In genomic region chr12:7705846-7706245, GRCh38 we compare ENCODE assay signal across 21 cellular contexts. TPM values are rescaled to one million over a fixed set of nuclear protein-coding genes. Genes with fewer than 3 reads are reported as not detected.
DNase-seq lines count a peak whose midpoint lies in the region; ATAC-seq and TF ChIP-seq lines count a peak whose summit lies in the region.
"Had no signal": no experiment of that assay in that cellular context is flagged by ENCODE, and none has a peak within 500 bp of the region (broad histone marks: within the 10 kb centered on the region; RNA-seq: fewer than 3 reads in every experiment).

No MANE protein-coding gene starts in this region.

- peaks cover 30% of the 10 kb centered on the region for H3K36me3 Mint-ChIP-seq in Caco-2 (ENCODE audit: insufficient read depth, unreplicated experiment)
- H3K36me3 Mint-ChIP-seq in GM23338 (ENCODE audit: low read depth) = no peaks in the 10 kb centered on the region
- no peaks in the 10 kb centered on the region; the same call in 1 of the 2 replicates for H3K36me3 Mint-ChIP-seq in WTC11
- no peaks in the 10 kb centered on the region for H3K36me3 Mint-ChIP-seq in activated CD4-positive, alpha-beta T cell treated with anti-CD3 and anti-CD28 coated beads, Interleukin-2, amount 10 ng/mL, durations not matched to agents 24 days and 14 days (ENCODE audit: low read depth)
- H3K36me3 Mint-ChIP-seq: CD4-positive, CD25-positive, alpha-beta regulatory T cell; CD8-positive, alpha-beta T cell had no signal

- H3K18ac ChIP-seq in trophoblast cell (ENCODE audit: low read length) = no peak overlapping the region

- H2AK5ac ChIP-seq in trophoblast cell (ENCODE audit: low read length) = no peak overlapping the region

- no peaks in the 10 kb centered on the region for H4K20me1 ChIP-seq in GM23338 (replicated peaks; ENCODE audit: insufficient read depth)

- CTCF ChIA-PET in Caco-2 (lab: Charles Lee) = interaction anchor here (0.5 to 2.6 kb wide), 12 partner anchors 9 to 212 kb away, joined by 3 to 28 read pairs (median 5); no protein-coding TSS in a partner anchor
- CTCF ChIA-PET in WTC11 (lab: Charles Lee) = interaction anchor here (0.6 kb wide), 1 partner anchor 10 kb away, joined by 3 read pairs; no protein-coding TSS in a partner anchor

- no peaks in the 10 kb centered on the region for H3F3A ChIP-seq in GM23338 (replicated peaks; ENCODE audit: low read depth)

- H3K36me3 ChIP-seq in Caco-2 (ENCODE audit: control insufficient read depth, insufficient read depth, low read length) (peaks cover 1% of the 10 kb centered on the region; the same call in 1 of the 2 replicates), GM23338 (ENCODE audit: insufficient read depth) (no peaks in the 10 kb centered on the region), trophoblast cell (ENCODE audit: control insufficient read depth in 1 of 2, insufficient read depth in 2 of 2, low read length in 2 of 2) (no peaks in the 10 kb centered on the region)

- H3K79me2 ChIP-seq in GM23338 (replicated peaks; ENCODE audit: insufficient read depth) (no peaks in the 10 kb centered on the region), trophoblast cell (ENCODE audit: control insufficient read depth, insufficient read depth, low read length, poor library complexity) (no peaks in the 10 kb centered on the region)

- no peak overlapping the region for H4K8ac ChIP-seq in trophoblast cell (ENCODE audit: low read depth, low read length)

- no peak overlapping the region for H2BK5ac ChIP-seq in trophoblast cell (ENCODE audit: low read depth, low read length, poor library complexity)

- ATAC-seq in GM23338 (peak; percentile 43), WTC11 (peak; percentile 28; the same call in 1 of the 2 replicates)
- ATAC-seq: CD8-positive, alpha-beta T cell; HCT116 had no signal

- H3K9me3 ChIP-seq in Caco-2 (no peaks in the 10 kb centered on the region), trophoblast cell (ENCODE audit: insufficient read depth, low read depth, low read length) (no peaks in the 10 kb centered on the region)

- no peak overlapping the region for H4K12ac ChIP-seq in trophoblast cell (ENCODE audit: low read depth, low read length)

- no TSS peak for BruUV-seq in Caco-2 (replicated peaks; lab: Mats Ljungman, UMichigan)

- no peak overlapping the region for H2BK120ac ChIP-seq in trophoblast cell (ENCODE audit: insufficient read depth, low read length, poor library complexity)

- H3K4me1 Mint-ChIP-seq in Caco-2 (ENCODE audit: low read depth, unreplicated experiment) (peaks cover 45% of the 10 kb centered on the region), GM23338 (peaks cover 10% of the 10 kb centered on the region), WTC11 (peaks cover 16% of the 10 kb centered on the region)
- no peaks in the 10 kb centered on the region for H3K4me1 Mint-ChIP-seq in activated CD4-positive, alpha-beta T cell treated with anti-CD3 and anti-CD28 coated beads, Interleukin-2, amount 10 ng/mL, durations not matched to agents 24 days and 14 days
- H3K4me1 Mint-ChIP-seq: CD4-positive, CD25-positive, alpha-beta regulatory T cell had no signal

- no peak overlapping the region for H3K4me2 ChIP-seq in GM23338
- no peak overlapping the region for H3K4me2 ChIP-seq in trophoblast cell (ENCODE audit: low read length)

- H2AFZ ChIP-seq in GM23338 (no peak overlapping the region), trophoblast cell (ENCODE audit: insufficient read depth, low read length, poor library complexity) (no peak overlapping the region)

- intact Hi-C loops in Caco-2 (cut with micrococcal nuclease; ENCODE audit: unreplicated experiment) = loop anchor here (1.0 to 5.0 kb wide), 6 partner anchors 29 to 320 kb away; no protein-coding TSS in a partner anchor
- intact Hi-C loops in activated CD4-positive, alpha-beta T cell treated with anti-CD3 and anti-CD28 coated beads, Interleukin-2, amount 10 ng/mL, durations not matched to agents 24 days and 14 days (cut with micrococcal nuclease) = no loop called here

- no peak overlapping the region for H3K4ac ChIP-seq in trophoblast cell (ENCODE audit: low read depth, low read length)

- H3K27me3 ChIP-seq in Caco-2 (replicated peaks; ENCODE audit: control insufficient read depth, insufficient read depth, low read length) = no peaks in the 10 kb centered on the region
- H3K27me3 ChIP-seq in GM23338 (ENCODE audit: insufficient read depth) = no peaks in the 10 kb centered on the region
- H3K27me3 ChIP-seq in trophoblast cell (ENCODE audit: insufficient read depth, low read length) = no peaks in the 10 kb centered on the region

- no peak overlapping the region for H3K27ac ChIP-seq in GM23338 (ENCODE audit: low read depth)
- no peak overlapping the region for H3K27ac ChIP-seq in trophoblast cell (ENCODE audit: low read depth, low read length)

- H3K4me3 ChIP-seq in Caco-2 (ENCODE audit: low read depth, low read length) = peak overlapping the region; percentile 43
- H3K4me3 ChIP-seq in GM23338 = no peak overlapping the region
- no peak overlapping the region for H3K4me3 ChIP-seq in trophoblast cell (ENCODE audit: low read depth, low read length)

- H3K9me2 ChIP-seq in GM23338 (ENCODE audit: insufficient read depth) = no peaks in the 10 kb centered on the region

- no peak overlapping the region for H3K14ac ChIP-seq in trophoblast cell (ENCODE audit: low read length)

- no peak overlapping the region for H3K9ac ChIP-seq in trophoblast cell (ENCODE audit: low read length)

- no peak overlapping the region for H3K23ac ChIP-seq in trophoblast cell (ENCODE audit: low read length)

- no peaks in the 10 kb centered on the region for H3K9me3 Mint-ChIP-seq in Caco-2 (ENCODE audit: unreplicated experiment)
- H3K9me3 Mint-ChIP-seq in GM23338 = no peaks in the 10 kb centered on the region; the same call in 2 of the 3 replicates
- H3K9me3 Mint-ChIP-seq in WTC11 = no peaks in the 10 kb centered on the region
- H3K9me3 Mint-ChIP-seq in activated CD4-positive, alpha-beta T cell treated with anti-CD3 and anti-CD28 coated beads, Interleukin-2, amount 10 ng/mL, durations not matched to agents 24 days and 14 days = no peaks in the 10 kb centered on the region
- H3K9me3 Mint-ChIP-seq: CD4-positive, CD25-positive, alpha-beta regulatory T cell; CD8-positive, alpha-beta T cell had no signal

- peak; percentile 96 to 98 for DNase-seq in Caco-2
- no peak for DNase-seq in GM23338 (ENCODE audit: low spot score)
- DNase-seq in WTC11 (ENCODE audit: low spot score) = peak; percentile 21
- DNase-seq in trophoblast cell = peak; percentile 90 to 91
- DNase-seq in NOMO-1 treated with DMSO at 0.1 percent for 48 hours (lab: John Stamatoyannopoulos, UW; ENCODE audit: unreplicated experiment) = no peak
- DNase-seq in cortex of kidney (lab: John Stamatoyannopoulos, UW) = no peak
- DNase-seq in activated CD4-positive, alpha-beta T cell treated with anti-CD3 and anti-CD28 coated beads, Interleukin-2, amount 10 ng/mL, durations not matched to agents 24 days and 14 days = no peak
- DNase-seq in HuH-7.5 (ENCODE audit: low spot score) = no peak
- DNase-seq: C1 segment of cervical spinal cord; CD4-positive, CD25-positive, alpha-beta regulatory T cell; CD8-positive, alpha-beta T cell; DMS 273 treated with DMSO at 0.1 percent for 48 hours; DMS79; EL; H7 had no signal

- H4K91ac ChIP-seq in trophoblast cell (ENCODE audit: low read depth, low read length) = no peak overlapping the region

- H2BK12ac ChIP-seq in trophoblast cell (ENCODE audit: low read length) = no peak overlapping the region

- POLR2A ChIA-PET in Caco-2 (lab: Charles Lee) (interaction anchor here (0.5 to 1.9 kb wide), 12 partner anchors 9 to 265 kb away, joined by 3 to 12 read pairs (median 4); partner anchors contain the start of gene SLC2A3), WTC11 (lab: Charles Lee) (no interaction called here)

- H3K4me3 Mint-ChIP-seq in Caco-2 (ENCODE audit: unreplicated experiment) (peak overlapping the region; percentile 81), GM23338 (no peak overlapping the region), WTC11 (no peak overlapping the region)
- no peak overlapping the region for H3K4me3 Mint-ChIP-seq in activated CD4-positive, alpha-beta T cell treated with anti-CD3 and anti-CD28 coated beads, Interleukin-2, amount 10 ng/mL, durations not matched to agents 24 days and 14 days
- H3K4me3 Mint-ChIP-seq: CD4-positive, CD25-positive, alpha-beta regulatory T cell; CD8-positive, alpha-beta T cell had no signal

- no CpG with 5 or more reads among the region's 29 CpGs for WGBS in trophoblast cell (ENCODE audit: extremely low coverage, insufficient coverage, insufficient read length)

- no peaks in the 10 kb centered on the region for H3K27me3 Mint-ChIP-seq in Caco-2 (ENCODE audit: insufficient read depth, unreplicated experiment)
- no peaks in the 10 kb centered on the region for H3K27me3 Mint-ChIP-seq in GM23338 (ENCODE audit: insufficient read depth, low read depth, poor library complexity)
- H3K27me3 Mint-ChIP-seq in WTC11 (ENCODE audit: low read depth) = no peaks in the 10 kb centered on the region
- no peaks in the 10 kb centered on the region for H3K27me3 Mint-ChIP-seq in activated CD4-positive, alpha-beta T cell treated with anti-CD3 and anti-CD28 coated beads, Interleukin-2, amount 10 ng/mL, durations not matched to agents 24 days and 14 days
- H3K27me3 Mint-ChIP-seq: CD4-positive, CD25-positive, alpha-beta regulatory T cell had no signal

- peaks cover 58% of the 10 kb centered on the region for H3K4me1 ChIP-seq in Caco-2
- peaks cover 9% of the 10 kb centered on the region for H3K4me1 ChIP-seq in GM23338 (ENCODE audit: insufficient read depth)
- H3K4me1 ChIP-seq in trophoblast cell (ENCODE audit: control insufficient read depth in 1 of 2, insufficient read depth in 2 of 2, low read length in 2 of 2) = peaks cover 0 to 2% of the 10 kb centered on the region in 2 experiments

- peak overlapping the region; percentile 99 for H3K27ac Mint-ChIP-seq in Caco-2 (ENCODE audit: unreplicated experiment)
- no peak overlapping the region for H3K27ac Mint-ChIP-seq in GM23338
- no peak overlapping the region for H3K27ac Mint-ChIP-seq in WTC11
- no peak overlapping the region for H3K27ac Mint-ChIP-seq in activated CD4-positive, alpha-beta T cell treated with anti-CD3 and anti-CD28 coated beads, Interleukin-2, amount 10 ng/mL, durations not matched to agents 24 days and 14 days
- H3K27ac Mint-ChIP-seq: CD4-positive, CD25-positive, alpha-beta regulatory T cell; CD8-positive, alpha-beta T cell had no signal

- H3K79me1 ChIP-seq in trophoblast cell (ENCODE audit: low read length) = no peaks in the 10 kb centered on the region

- TF ChIP-seq CTCF in Caco-2 (IDR thresholded peaks at IDR 0.05; ENCODE audit: insufficient read depth in 1 of 2, low read depth in 1 of 2, low read length in 1 of 2, severe bottlenecking in 1 of 2, unreplicated experiment in 1 of 2) (no peak), GM23338 (conservative IDR thresholded peaks at IDR 0.05; ENCODE audit: low read depth in 2 of 2) (no peak), WTC11 (IDR thresholded peaks at IDR 0.05) (no peak)

RNA-seq across cellular contexts. Expression of gene DPPA3, which starts 5.4 kb away (rescaled TPM):
- total RNA-seq in Caco-2 (2022) (31.8 and 40.0 TPM in 2 replicates), WTC11 (2021) (3.3 to 6.8 TPM (median 3.9 TPM) in 3 replicates)
- total RNA-seq in GM23338 (2014; rRNA removed; shearing (Covaris generic)) = 2.8 and 4.6 TPM in 2 replicates
- 5.0 and 5.4 TPM in 2 replicates for polyA plus RNA-seq in GM23338 (2016; fragmentation: Nextera tagmentation; extraction: Ambion mirVana)
- 0.10 TPM in 2 replicates for polyA plus RNA-seq in trophoblast cell (2013)
- total RNA-seq in activated CD4-positive, alpha-beta T cell treated with anti-CD3 and anti-CD28 coated beads, Interleukin-2, amount 10 ng/mL, durations not matched to agents 24 days and 14 days = not detected in 2 replicates
- total RNA-seq: A172; A673; CD4-positive, CD25-positive, alpha-beta regulatory T cell; CD8-positive, alpha-beta T cell; G401 had no signal
- polyA plus RNA-seq: BJ; CD4-positive, CD25-positive, alpha-beta regulatory T cell had no signal

RNA-seq across cellular contexts. Expression of gene GDF3, which starts 10.3 kb away (rescaled TPM):
- total RNA-seq in Caco-2 (2022) (0.41 TPM in 1 of 2 replicates, not detected in the other), WTC11 (2021) (34.4 to 42.0 TPM (median 38.2 TPM) in 3 replicates)
- total RNA-seq in GM23338 (2014; rRNA removed; shearing (Covaris generic)) = 15.3 and 19.3 TPM in 2 replicates
- 31.7 and 32.0 TPM in 2 replicates for polyA plus RNA-seq in GM23338 (2016; fragmentation: Nextera tagmentation; extraction: Ambion mirVana)
- not detected in 2 replicates for polyA plus RNA-seq in trophoblast cell (2013)
- total RNA-seq in activated CD4-positive, alpha-beta T cell treated with anti-CD3 and anti-CD28 coated beads, Interleukin-2, amount 10 ng/mL, durations not matched to agents 24 days and 14 days = not detected in 2 replicates
- total RNA-seq: A172; A673; CD4-positive, CD25-positive, alpha-beta regulatory T cell; CD8-positive, alpha-beta T cell; G401 had no signal
- polyA plus RNA-seq: BJ; CD4-positive, CD25-positive, alpha-beta regulatory T cell had no signal

RNA-seq across cellular contexts. Expression of gene APOBEC1, which starts 40.1 kb away (rescaled TPM):
- not detected in 2 replicates for total RNA-seq in Caco-2 (2022)
- not detected in 2 replicates for total RNA-seq in GM23338 (2014; rRNA removed; shearing (Covaris generic))
- polyA plus RNA-seq in GM23338 (2016; fragmentation: Nextera tagmentation; extraction: Ambion mirVana) = not detected in 2 replicates
- not detected in 3 replicates for total RNA-seq in WTC11 (2021)
- polyA plus RNA-seq in trophoblast cell (2013) = not detected in 2 replicates
- not detected in 2 replicates for total RNA-seq in activated CD4-positive, alpha-beta T cell treated with anti-CD3 and anti-CD28 coated beads, Interleukin-2, amount 10 ng/mL, durations not matched to agents 24 days and 14 days
- total RNA-seq: A172; A673; CD4-positive, CD25-positive, alpha-beta regulatory T cell; CD8-positive, alpha-beta T cell; G401; H1; H7 had no signal
- polyA plus RNA-seq: BJ; CD4-positive, CD25-positive, alpha-beta regulatory T cell; H1 had no signal

RNA-seq across cellular contexts. Expression of gene CLEC4C, which starts 41.3 kb away (rescaled TPM):
- total RNA-seq in Caco-2 (2022) (not detected in 2 replicates), WTC11 (2021) (0.50 TPM in 1 of 3 replicates, not detected in the others)
- not detected in 2 replicates for total RNA-seq in GM23338 (2014; rRNA removed; shearing (Covaris generic))
- not detected in 2 replicates for polyA plus RNA-seq in GM23338 (2016; fragmentation: Nextera tagmentation; extraction: Ambion mirVana)
- 0.05 and 0.07 TPM in 2 replicates for polyA plus RNA-seq in trophoblast cell (2013)
- total RNA-seq in activated CD4-positive, alpha-beta T cell treated with anti-CD3 and anti-CD28 coated beads, Interleukin-2, amount 10 ng/mL, durations not matched to agents 24 days and 14 days = not detected in 2 replicates
- total RNA-seq: A172; A673; CD4-positive, CD25-positive, alpha-beta regulatory T cell; CD8-positive, alpha-beta T cell; G401 had no signal
- polyA plus RNA-seq: BJ; CD4-positive, CD25-positive, alpha-beta regulatory T cell; H1 had no signal

RNA-seq across cellular contexts. Expression of gene NANOGNB, which starts 59.2 kb away (rescaled TPM):
- total RNA-seq in Caco-2 (2022) (not detected in 2 replicates), WTC11 (2021) (not detected in 3 replicates)
- not detected in 2 replicates for total RNA-seq in GM23338 (2014; rRNA removed; shearing (Covaris generic))
- not detected in 2 replicates for polyA plus RNA-seq in GM23338 (2016; fragmentation: Nextera tagmentation; extraction: Ambion mirVana)
- not detected in 2 replicates for polyA plus RNA-seq in trophoblast cell (2013)
- total RNA-seq in activated CD4-positive, alpha-beta T cell treated with anti-CD3 and anti-CD28 coated beads, Interleukin-2, amount 10 ng/mL, durations not matched to agents 24 days and 14 days = not detected in 2 replicates
- total RNA-seq: A172; A673; CD4-positive, CD25-positive, alpha-beta regulatory T cell; CD8-positive, alpha-beta T cell; G401; H1; H7 had no signal
- polyA plus RNA-seq: BJ; CD4-positive, CD25-positive, alpha-beta regulatory T cell; H1 had no signal

Comparison
In these comparisons a context has a peak if more than half of its experiments do, and no peak if none do; other contexts are left out.
1. DNase-seq: peak in Caco-2 (2 of 2), WTC11 (single experiment) and trophoblast cell (2 of 2); none in GM23338 (single experiment), NOMO-1 treated with DMSO at 0.1 percent for 48 hours (single experiment), cortex of kidney (single experiment), activated CD4-positive, alpha-beta T cell treated with anti-CD3 and anti-CD28 coated beads, Interleukin-2, amount 10 ng/mL, durations not matched to agents 24 days and 14 days (single experiment) and HuH-7.5 (single experiment).
2. RNA of gene GDF3, which starts 10.3 kb away (total RNA-seq): 34.4 to 42.0 TPM in WTC11 and 15.3 to 19.3 TPM in GM23338; 0.41 TPM in Caco-2 and not detected in activated CD4-positive, alpha-beta T cell treated with anti-CD3 and anti-CD28 coated beads, Interleukin-2, amount 10 ng/mL, durations not matched to agents 24 days and 14 days; every median in the first group is over 10 times any median in the second.